Comparison of ENCODE assay signal across 1 cellular context in the genomic region with DNA sequence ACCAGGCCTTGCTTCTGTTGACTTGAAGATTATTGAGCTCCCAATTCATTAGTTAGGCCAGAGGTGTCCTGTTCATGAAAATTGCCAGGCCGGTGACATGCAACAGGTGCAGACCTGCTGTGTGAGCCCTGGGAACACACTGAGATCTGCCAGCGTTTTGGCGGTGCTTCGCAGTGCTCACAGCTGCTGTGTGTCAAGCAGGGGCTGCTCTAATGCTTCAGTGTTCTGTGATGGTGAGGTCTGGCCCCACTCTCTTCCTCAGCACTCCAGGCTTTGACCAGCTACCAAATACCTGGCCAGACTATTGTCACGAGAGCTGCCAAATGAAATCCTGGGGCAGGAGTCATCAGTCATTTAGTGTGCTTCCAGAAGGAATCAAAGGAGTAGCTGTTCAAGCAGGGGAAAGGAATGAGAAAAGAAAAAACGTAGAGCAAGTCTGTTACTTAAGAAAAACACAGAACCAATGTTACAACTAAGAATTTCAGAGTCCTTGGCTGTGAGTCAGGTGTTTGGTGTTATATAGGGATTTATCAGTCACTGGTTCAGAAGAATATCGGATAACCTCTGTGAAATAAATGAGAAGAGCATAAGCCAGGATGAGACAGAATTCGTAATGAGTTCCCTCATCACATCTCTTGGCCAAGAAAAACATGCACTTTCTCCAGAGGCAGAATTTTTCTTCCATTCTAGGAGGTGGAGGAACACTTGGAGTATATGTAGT.
TF ChIP-seq lines count a peak whose summit lies in the region.

No MANE protein-coding gene starts in this region.

TF ChIP-seq in K562, 482 proteins besides CTCF, POLR2A, EP300 and RAD21:
- TF ChIP-seq, protein P1, sequence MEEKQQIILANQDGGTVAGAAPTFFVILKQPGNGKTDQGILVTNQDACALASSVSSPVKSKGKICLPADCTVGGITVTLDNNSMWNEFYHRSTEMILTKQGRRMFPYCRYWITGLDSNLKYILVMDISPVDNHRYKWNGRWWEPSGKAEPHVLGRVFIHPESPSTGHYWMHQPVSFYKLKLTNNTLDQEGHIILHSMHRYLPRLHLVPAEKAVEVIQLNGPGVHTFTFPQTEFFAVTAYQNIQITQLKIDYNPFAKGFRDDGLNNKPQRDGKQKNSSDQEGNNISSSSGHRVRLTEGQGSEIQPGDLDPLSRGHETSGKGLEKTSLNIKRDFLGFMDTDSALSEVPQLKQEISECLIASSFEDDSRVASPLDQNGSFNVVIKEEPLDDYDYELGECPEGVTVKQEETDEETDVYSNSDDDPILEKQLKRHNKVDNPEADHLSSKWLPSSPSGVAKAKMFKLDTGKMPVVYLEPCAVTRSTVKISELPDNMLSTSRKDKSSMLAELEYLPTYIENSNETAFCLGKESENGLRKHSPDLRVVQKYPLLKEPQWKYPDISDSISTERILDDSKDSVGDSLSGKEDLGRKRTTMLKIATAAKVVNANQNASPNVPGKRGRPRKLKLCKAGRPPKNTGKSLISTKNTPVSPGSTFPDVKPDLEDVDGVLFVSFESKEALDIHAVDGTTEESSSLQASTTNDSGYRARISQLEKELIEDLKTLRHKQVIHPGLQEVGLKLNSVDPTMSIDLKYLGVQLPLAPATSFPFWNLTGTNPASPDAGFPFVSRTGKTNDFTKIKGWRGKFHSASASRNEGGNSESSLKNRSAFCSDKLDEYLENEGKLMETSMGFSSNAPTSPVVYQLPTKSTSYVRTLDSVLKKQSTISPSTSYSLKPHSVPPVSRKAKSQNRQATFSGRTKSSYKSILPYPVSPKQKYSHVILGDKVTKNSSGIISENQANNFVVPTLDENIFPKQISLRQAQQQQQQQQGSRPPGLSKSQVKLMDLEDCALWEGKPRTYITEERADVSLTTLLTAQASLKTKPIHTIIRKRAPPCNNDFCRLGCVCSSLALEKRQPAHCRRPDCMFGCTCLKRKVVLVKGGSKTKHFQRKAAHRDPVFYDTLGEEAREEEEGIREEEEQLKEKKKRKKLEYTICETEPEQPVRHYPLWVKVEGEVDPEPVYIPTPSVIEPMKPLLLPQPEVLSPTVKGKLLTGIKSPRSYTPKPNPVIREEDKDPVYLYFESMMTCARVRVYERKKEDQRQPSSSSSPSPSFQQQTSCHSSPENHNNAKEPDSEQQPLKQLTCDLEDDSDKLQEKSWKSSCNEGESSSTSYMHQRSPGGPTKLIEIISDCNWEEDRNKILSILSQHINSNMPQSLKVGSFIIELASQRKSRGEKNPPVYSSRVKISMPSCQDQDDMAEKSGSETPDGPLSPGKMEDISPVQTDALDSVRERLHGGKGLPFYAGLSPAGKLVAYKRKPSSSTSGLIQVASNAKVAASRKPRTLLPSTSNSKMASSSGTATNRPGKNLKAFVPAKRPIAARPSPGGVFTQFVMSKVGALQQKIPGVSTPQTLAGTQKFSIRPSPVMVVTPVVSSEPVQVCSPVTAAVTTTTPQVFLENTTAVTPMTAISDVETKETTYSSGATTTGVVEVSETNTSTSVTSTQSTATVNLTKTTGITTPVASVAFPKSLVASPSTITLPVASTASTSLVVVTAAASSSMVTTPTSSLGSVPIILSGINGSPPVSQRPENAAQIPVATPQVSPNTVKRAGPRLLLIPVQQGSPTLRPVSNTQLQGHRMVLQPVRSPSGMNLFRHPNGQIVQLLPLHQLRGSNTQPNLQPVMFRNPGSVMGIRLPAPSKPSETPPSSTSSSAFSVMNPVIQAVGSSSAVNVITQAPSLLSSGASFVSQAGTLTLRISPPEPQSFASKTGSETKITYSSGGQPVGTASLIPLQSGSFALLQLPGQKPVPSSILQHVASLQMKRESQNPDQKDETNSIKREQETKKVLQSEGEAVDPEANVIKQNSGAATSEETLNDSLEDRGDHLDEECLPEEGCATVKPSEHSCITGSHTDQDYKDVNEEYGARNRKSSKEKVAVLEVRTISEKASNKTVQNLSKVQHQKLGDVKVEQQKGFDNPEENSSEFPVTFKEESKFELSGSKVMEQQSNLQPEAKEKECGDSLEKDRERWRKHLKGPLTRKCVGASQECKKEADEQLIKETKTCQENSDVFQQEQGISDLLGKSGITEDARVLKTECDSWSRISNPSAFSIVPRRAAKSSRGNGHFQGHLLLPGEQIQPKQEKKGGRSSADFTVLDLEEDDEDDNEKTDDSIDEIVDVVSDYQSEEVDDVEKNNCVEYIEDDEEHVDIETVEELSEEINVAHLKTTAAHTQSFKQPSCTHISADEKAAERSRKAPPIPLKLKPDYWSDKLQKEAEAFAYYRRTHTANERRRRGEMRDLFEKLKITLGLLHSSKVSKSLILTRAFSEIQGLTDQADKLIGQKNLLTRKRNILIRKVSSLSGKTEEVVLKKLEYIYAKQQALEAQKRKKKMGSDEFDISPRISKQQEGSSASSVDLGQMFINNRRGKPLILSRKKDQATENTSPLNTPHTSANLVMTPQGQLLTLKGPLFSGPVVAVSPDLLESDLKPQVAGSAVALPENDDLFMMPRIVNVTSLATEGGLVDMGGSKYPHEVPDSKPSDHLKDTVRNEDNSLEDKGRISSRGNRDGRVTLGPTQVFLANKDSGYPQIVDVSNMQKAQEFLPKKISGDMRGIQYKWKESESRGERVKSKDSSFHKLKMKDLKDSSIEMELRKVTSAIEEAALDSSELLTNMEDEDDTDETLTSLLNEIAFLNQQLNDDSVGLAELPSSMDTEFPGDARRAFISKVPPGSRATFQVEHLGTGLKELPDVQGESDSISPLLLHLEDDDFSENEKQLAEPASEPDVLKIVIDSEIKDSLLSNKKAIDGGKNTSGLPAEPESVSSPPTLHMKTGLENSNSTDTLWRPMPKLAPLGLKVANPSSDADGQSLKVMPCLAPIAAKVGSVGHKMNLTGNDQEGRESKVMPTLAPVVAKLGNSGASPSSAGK (IDR thresholded peaks at IDR 0.05), result no peak
- TF ChIP-seq, protein P2, sequence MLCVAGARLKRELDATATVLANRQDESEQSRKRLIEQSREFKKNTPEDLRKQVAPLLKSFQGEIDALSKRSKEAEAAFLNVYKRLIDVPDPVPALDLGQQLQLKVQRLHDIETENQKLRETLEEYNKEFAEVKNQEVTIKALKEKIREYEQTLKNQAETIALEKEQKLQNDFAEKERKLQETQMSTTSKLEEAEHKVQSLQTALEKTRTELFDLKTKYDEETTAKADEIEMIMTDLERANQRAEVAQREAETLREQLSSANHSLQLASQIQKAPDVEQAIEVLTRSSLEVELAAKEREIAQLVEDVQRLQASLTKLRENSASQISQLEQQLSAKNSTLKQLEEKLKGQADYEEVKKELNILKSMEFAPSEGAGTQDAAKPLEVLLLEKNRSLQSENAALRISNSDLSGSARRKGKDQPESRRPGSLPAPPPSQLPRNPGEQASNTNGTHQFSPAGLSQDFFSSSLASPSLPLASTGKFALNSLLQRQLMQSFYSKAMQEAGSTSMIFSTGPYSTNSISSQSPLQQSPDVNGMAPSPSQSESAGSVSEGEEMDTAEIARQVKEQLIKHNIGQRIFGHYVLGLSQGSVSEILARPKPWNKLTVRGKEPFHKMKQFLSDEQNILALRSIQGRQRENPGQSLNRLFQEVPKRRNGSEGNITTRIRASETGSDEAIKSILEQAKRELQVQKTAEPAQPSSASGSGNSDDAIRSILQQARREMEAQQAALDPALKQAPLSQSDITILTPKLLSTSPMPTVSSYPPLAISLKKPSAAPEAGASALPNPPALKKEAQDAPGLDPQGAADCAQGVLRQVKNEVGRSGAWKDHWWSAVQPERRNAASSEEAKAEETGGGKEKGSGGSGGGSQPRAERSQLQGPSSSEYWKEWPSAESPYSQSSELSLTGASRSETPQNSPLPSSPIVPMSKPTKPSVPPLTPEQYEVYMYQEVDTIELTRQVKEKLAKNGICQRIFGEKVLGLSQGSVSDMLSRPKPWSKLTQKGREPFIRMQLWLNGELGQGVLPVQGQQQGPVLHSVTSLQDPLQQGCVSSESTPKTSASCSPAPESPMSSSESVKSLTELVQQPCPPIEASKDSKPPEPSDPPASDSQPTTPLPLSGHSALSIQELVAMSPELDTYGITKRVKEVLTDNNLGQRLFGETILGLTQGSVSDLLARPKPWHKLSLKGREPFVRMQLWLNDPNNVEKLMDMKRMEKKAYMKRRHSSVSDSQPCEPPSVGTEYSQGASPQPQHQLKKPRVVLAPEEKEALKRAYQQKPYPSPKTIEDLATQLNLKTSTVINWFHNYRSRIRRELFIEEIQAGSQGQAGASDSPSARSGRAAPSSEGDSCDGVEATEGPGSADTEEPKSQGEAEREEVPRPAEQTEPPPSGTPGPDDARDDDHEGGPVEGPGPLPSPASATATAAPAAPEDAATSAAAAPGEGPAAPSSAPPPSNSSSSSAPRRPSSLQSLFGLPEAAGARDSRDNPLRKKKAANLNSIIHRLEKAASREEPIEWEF (CRISPR knock-in tag; IDR thresholded peaks at IDR 0.05), result no peak
- no peak for TF ChIP-seq TBL1XR1 (IDR thresholded peaks at IDR 0.05; ENCODE audit: low read length in 2 of 2)
- TF ChIP-seq OTX1 (CRISPR knock-in tag; IDR thresholded peaks at IDR 0.05), result no peak
- no peak for TF ChIP-seq TGIF2 (CRISPR knock-in tag; IDR thresholded peaks at IDR 0.05)
- TF ChIP-seq ESRRB (CRISPR knock-in tag; IDR thresholded peaks at IDR 0.05; ENCODE audit: borderline replicate concordance), result no peak
- no peak for TF ChIP-seq THRAP3 (IDR thresholded peaks at IDR 0.05; ENCODE audit: borderline replicate concordance)
- no peak for TF ChIP-seq ZNF407 (IDR thresholded peaks at IDR 0.05; ENCODE audit: low read depth)
TF ChIP-seq in K562: peak in this region for 0.
